In the genomic region with DNA sequence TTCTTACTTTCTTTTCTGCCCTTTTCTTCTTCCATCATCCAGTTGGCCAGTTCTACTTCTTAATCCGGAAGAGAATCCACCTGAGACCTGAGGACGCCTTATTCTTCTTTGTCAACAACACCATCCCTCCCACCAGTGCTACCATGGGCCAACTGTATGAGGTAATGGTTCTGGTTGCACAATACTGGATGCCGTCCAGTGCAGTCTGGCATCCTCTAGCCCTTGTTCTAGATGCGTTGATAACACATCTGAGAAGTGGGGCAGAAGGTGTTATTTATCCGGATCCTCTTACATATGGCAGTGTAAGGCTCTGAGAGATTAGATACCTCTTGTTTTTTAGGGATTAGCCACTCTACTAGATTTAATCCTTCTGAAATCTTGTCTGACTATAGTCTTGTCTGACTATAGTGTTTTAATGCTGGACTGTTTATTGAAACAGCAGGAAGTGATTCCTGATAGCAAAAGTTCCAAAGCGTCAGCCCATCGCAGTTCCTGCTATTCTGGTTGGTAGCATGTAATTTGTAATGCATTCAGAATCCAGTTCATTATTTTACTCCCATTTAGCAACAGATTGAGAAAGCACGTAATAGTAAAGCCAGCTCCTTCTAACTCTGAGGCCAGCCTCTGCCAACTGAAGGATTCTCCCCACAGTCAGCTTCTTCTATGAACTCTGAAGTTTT, we compare ENCODE assay signal across 12 cellular contexts. TPM values are rescaled to one million over a fixed set of nuclear protein-coding genes. Genes with fewer than 3 reads are reported as not detected.
DNase-seq lines count a peak whose midpoint lies in the region; ATAC-seq and TF ChIP-seq lines count a peak whose summit lies in the region.
"Had no signal": no experiment of that assay in that cellular context is flagged by ENCODE, and none has a peak within 500 bp of the region (broad histone marks: within the 10 kb centered on the region; RNA-seq: fewer than 3 reads in every experiment).

No MANE protein-coding gene starts in this region.

- 26% methylated on average over 8 of the region's 8 CpGs for WGBS in right lobe of liver (ENCODE audit: insufficient coverage, low coverage, low lambda C conversion rate, missing lambda C conversion rate)
- 37% methylated on average over 8 of the region's 8 CpGs for WGBS in suprapubic skin

- CTCF ChIA-PET in PC-9 (lab: Charles Lee) = no interaction called here

- H3K79me2 ChIP-seq in PC-9 (ENCODE audit: low read depth) = peaks cover 5% of the 10 kb centered on the region

- no peaks in the 10 kb centered on the region for H3K9me2 ChIP-seq in PC-9 (ENCODE audit: insufficient read depth)

- H3K4me2 ChIP-seq in PC-9 = no peak overlapping the region
- H3K4me2 ChIP-seq: neural progenitor cell had no signal

- peak; percentile 23 for DNase-seq in M059J (ENCODE audit: low read depth)
- DNase-seq in dermis microvascular lymphatic vessel endothelial cell (ENCODE audit: low read depth in 2 of 2) = peak; percentile 89 to 91
- peak; percentile 65 to 87 (median 83) for DNase-seq in right lobe of liver
- DNase-seq in suprapubic skin (ENCODE audit: low spot score in 2 of 2) = peak; percentile 86 to 91
- DNase-seq in kidney tubule cell (ENCODE audit: low spot score) = no peak
- no peak for DNase-seq in retina
- DNase-seq in PC-9 = no peak
- DNase-seq: effector CD4-positive, alpha-beta T cell; GF-D8; OCI-M1 had no signal

- no peak overlapping the region for H3K4me3 ChIP-seq in right lobe of liver
- H3K4me3 ChIP-seq in suprapubic skin = no peak overlapping the region
- no peak overlapping the region for H3K4me3 ChIP-seq in PC-9
- H3K4me3 ChIP-seq: neural progenitor cell had no signal

- ATAC-seq in right lobe of liver (peak; percentile 89 to 99 (median 94)), GM19035 (IDR thresholded peaks at IDR 0.05; ENCODE audit: unreplicated experiment) (no peak)

- intact Hi-C loops in right lobe of liver (cut with DNase I) (no loop called here), PC-9 (cut with micrococcal nuclease; ENCODE audit: unreplicated experiment) (no loop called here)

- H3K27me3 ChIP-seq in right lobe of liver (no peaks in the 10 kb centered on the region), suprapubic skin (no peaks in the 10 kb centered on the region), PC-9 (ENCODE audit: insufficient read depth, low read depth) (no peaks in the 10 kb centered on the region)
- H3K27me3 ChIP-seq: neural progenitor cell had no signal

- H3F3A ChIP-seq in PC-9 (ENCODE audit: insufficient read depth, low read depth) = peaks cover 2% of the 10 kb centered on the region; the same call in 1 of the 2 replicates

- TF ChIP-seq CTCF in right lobe of liver (IDR thresholded peaks at IDR 0.05) (no peak), suprapubic skin (IDR thresholded peaks at IDR 0.05) (no peak), PC-9 (conservative IDR thresholded peaks at IDR 0.05) (no peak)

- H3K4me1 ChIP-seq in right lobe of liver = peaks cover 0 to 19% (median 3%) of the 10 kb centered on the region in 4 donors
- H3K4me1 ChIP-seq in suprapubic skin = peaks cover 22% of the 10 kb centered on the region
- H3K4me1 ChIP-seq in PC-9 (replicated peaks; ENCODE audit: insufficient read depth) = peaks cover 4% of the 10 kb centered on the region
- H3K4me1 ChIP-seq: neural progenitor cell had no signal

- POLR2A ChIA-PET in PC-9 (lab: Charles Lee; ENCODE audit: unreplicated experiment) = no interaction called here

- TF ChIP-seq EP300 in suprapubic skin (IDR thresholded peaks at IDR 0.05) = no peak

- TF ChIP-seq POLR2A in right lobe of liver (IDR thresholded peaks at IDR 0.05) (no peak), suprapubic skin (IDR thresholded peaks at IDR 0.05) (no peak)

- H3K36me3 ChIP-seq in right lobe of liver (peaks cover 0 to 71% (median 31%) of the 10 kb centered on the region in 4 donors), suprapubic skin (peaks cover 53% of the 10 kb centered on the region), PC-9 (ENCODE audit: low read depth) (peaks cover 18% of the 10 kb centered on the region; the same call in 1 of the 2 replicates)
- H3K36me3 ChIP-seq: neural progenitor cell had no signal

- BruUV-seq in PC-9 (replicated peaks; lab: Mats Ljungman, UMichigan) = no TSS peak

- no peaks in the 10 kb centered on the region for H4K20me1 ChIP-seq in PC-9 (ENCODE audit: insufficient read depth)

- H3K27ac ChIP-seq in right lobe of liver (peak overlapping the region; percentile 35 to 83 (median 80)), suprapubic skin (peak overlapping the region; percentile 66), PC-9 (no peak overlapping the region)
- H3K27ac ChIP-seq: neural progenitor cell had no signal

- no peak overlapping the region for H2AFZ ChIP-seq in PC-9
- H2AFZ ChIP-seq: neural progenitor cell had no signal

- H3K9me3 ChIP-seq in right lobe of liver = no peaks in the 10 kb centered on the region
- no peaks in the 10 kb centered on the region for H3K9me3 ChIP-seq in suprapubic skin
- H3K9me3 ChIP-seq in PC-9 (ENCODE audit: insufficient read depth, low read depth) = no peaks in the 10 kb centered on the region

RNA-seq across cellular contexts. Expression of a gene that starts 7.9 kb away (rescaled TPM):
- total RNA-seq in M059J (2014; rRNA removed; shearing (Covaris generic)) = 69.5 and 78.6 TPM in 2 replicates
- total RNA-seq in dermis microvascular lymphatic vessel endothelial cell = 51.3 and 123 TPM in 2 replicates
- total RNA-seq in right lobe of liver = 100 to 1,000 TPM in 1 of 6 experiments, 10 to 100 TPM in 5; 59.5 to 123 (median 83.4) TPM
- 10 to 100 TPM; 48.7 to 94.6 (median 81.1) TPM for total RNA-seq in suprapubic skin
- 85.6 and 143 TPM in 2 replicates for total RNA-seq in PC-9 (2021)

RNA-seq across cellular contexts. Expression of a gene that starts 41.7 kb away (rescaled TPM):
- 0.37 and 1.2 TPM in 2 replicates for total RNA-seq in M059J (2014; rRNA removed; shearing (Covaris generic))
- total RNA-seq in dermis microvascular lymphatic vessel endothelial cell (not detected in 2 replicates), right lobe of liver (under 1 TPM in 2 of 6 experiments, not detected in 4; 0.06 TPM), suprapubic skin (under 1 TPM in 1 of 4 donors, not detected in 3; 0.16 TPM), PC-9 (2021) (2.6 and 4.2 TPM in 2 replicates)

RNA-seq across cellular contexts. Expression of a gene that starts 48.6 kb away (rescaled TPM):
- 5.3 and 5.5 TPM in 2 replicates for total RNA-seq in M059J (2014; rRNA removed; shearing (Covaris generic))
- total RNA-seq in dermis microvascular lymphatic vessel endothelial cell (not detected in 2 replicates), right lobe of liver (1 to 10 TPM in 2 of 6 experiments, under 1 TPM in 2, not detected in 2; 0.23 to 3.9 (median 0.77) TPM), suprapubic skin (not detected), PC-9 (2021) (20.2 and 22.4 TPM in 2 replicates)

Comparison
In these comparisons a context has a peak if more than half of its experiments do, and no peak if none do; other contexts are left out.
1. DNase-seq: peak in M059J (single experiment), dermis microvascular lymphatic vessel endothelial cell (2 of 2), right lobe of liver (3 of 3) and suprapubic skin (2 of 2); none in kidney tubule cell (single experiment), retina (single experiment) and PC-9 (0 of 2).